Comparison of ENCODE assay signal across 23 cellular contexts in the genomic region with DNA sequence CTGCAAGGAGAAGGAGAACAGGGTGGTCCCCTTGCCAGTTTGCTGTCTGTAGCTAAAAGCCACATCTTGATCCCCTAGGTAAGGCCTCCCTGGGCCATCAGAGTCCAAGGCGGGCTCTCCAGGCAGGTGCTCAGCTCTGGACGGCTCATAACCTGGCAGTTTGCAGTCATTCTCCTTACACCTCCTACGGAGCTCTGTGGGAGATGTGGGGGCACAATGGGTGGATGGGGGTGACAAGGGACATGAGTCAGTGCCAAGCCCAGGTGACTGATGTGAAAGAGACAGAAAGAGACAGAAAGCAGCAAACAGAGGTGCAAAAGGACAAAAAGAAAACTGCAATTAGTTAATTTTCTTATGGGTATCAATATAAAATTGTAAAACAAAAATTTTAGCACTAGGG.
A peak's percentile ranks its signal among the peaks of the same experiment; 100 is the strongest.
DNase-seq lines count a peak whose midpoint lies in the region; TF ChIP-seq lines count a peak whose summit lies in the region.
"Had no signal": no experiment of that assay in that cellular context is flagged by ENCODE, and none has a peak within 500 bp of the region (broad histone marks: within the 10 kb centered on the region; RNA-seq: fewer than 3 reads in every experiment).

No MANE protein-coding gene starts in this region.

- TF ChIP-seq CTCF in dorsolateral prefrontal cortex (IDR thresholded peaks at IDR 0.05 in 54 of 56, conservative IDR thresholded peaks at IDR 0.05 in 2 of 56; ENCODE audit: low read depth in 1 of 56, partially characterized antibody in 56 of 56), result no peak
- TF ChIP-seq CTCF in neural progenitor cell (IDR thresholded peaks at IDR 0.05), result no peak
- TF ChIP-seq CTCF in spleen (IDR thresholded peaks at IDR 0.05 in 8 of 11, conservative IDR thresholded peaks at IDR 0.05 in 3 of 11), result no peak
- no peak for TF ChIP-seq CTCF in Peyer's patch (IDR thresholded peaks at IDR 0.05)

- H4K20me1 ChIP-seq in neural progenitor cell (ENCODE audit: low read depth), result no peaks in the 10 kb centered on the region
- H4K20me1 ChIP-seq: BLaER1 treated with 17β-estradiol and CSF1 and Interleukin-3, amounts not matched to agents 10 nM and 100 nM had no signal

- DNase-seq in dorsolateral prefrontal cortex, result no peak
- no peak for DNase-seq in neural progenitor cell (ENCODE audit: low spot score)
- no peak for DNase-seq in substantia nigra (lab: John Stamatoyannopoulos, UW)
- no peak for DNase-seq in spleen
- DNase-seq in Peyer's patch, result no peak
- DNase-seq in NCI-H2081 treated with DMSO at 0.1 percent for 48 hours (lab: John Stamatoyannopoulos, UW), result no peak
- no peak for DNase-seq in D341Med (ENCODE audit: low spot score)
- DNase-seq: 8988T; ACHN; AML-193; BE2C; CD4-positive, alpha-beta T cell; CD8-positive, alpha-beta memory T cell; DMS53; DMS79 treated with DMSO at 0.1 percent for 48 hours; GF-D8; GM23248; H7; HCEC 1CT had no signal

- H3K4me3 ChIP-seq in dorsolateral prefrontal cortex (peak overlapping the region in 1 of 59 donors; percentile 68), neural progenitor cell (no peak overlapping the region), spleen (no peak overlapping the region), Peyer's patch (no peak overlapping the region)
- H3K4me3 ChIP-seq: A549; BLaER1 treated with 17β-estradiol and CSF1 and Interleukin-3, amounts not matched to agents 10 nM and 100 nM; GM23248 had no signal

- H3K9me3 Mint-ChIP-seq in neural progenitor cell, result no peaks in the 10 kb centered on the region
- H3K9me3 Mint-ChIP-seq: CD4-positive, alpha-beta T cell; CD8-positive, alpha-beta memory T cell had no signal

- no peak overlapping the region for H3K4me2 ChIP-seq in neural progenitor cell
- H3K4me2 ChIP-seq: A549 had no signal

- H3K27ac Mint-ChIP-seq in neural progenitor cell, result peak overlapping the region; percentile 91
- H3K27ac Mint-ChIP-seq: CD4-positive, alpha-beta T cell; CD8-positive, alpha-beta memory T cell had no signal

- H3K4me1 Mint-ChIP-seq in neural progenitor cell, result peaks cover 36% of the 10 kb centered on the region
- H3K4me1 Mint-ChIP-seq: CD8-positive, alpha-beta memory T cell had no signal

- H3K36me3 ChIP-seq in neural progenitor cell (no peaks in the 10 kb centered on the region), spleen (no peaks in the 10 kb centered on the region), Peyer's patch (peaks cover 0 to 15% (median 0%) of the 10 kb centered on the region in 3 donors)
- H3K36me3 ChIP-seq: BE2C had no signal

- no peaks in the 10 kb centered on the region for H3K79me2 ChIP-seq in neural progenitor cell (ENCODE audit: low read depth)

- H3K9ac ChIP-seq in neural progenitor cell, result no peak overlapping the region
- H3K9ac ChIP-seq: GM23248 had no signal

- intact Hi-C loops in dorsolateral prefrontal cortex (cut with DNase I) (loop anchor here (5.0 to 10.0 kb wide), 3 partner anchors 119 to 179 kb away; a partner anchor contains a TSS), spleen (cut with DNase I; ENCODE audit: low total_unique reads) (no loop called here)

- H3K36me3 Mint-ChIP-seq in neural progenitor cell, result no peaks in the 10 kb centered on the region
- H3K36me3 Mint-ChIP-seq: CD8-positive, alpha-beta memory T cell had no signal

- H3K27ac ChIP-seq in angular gyrus (ENCODE audit: low read depth, low read length) (peak overlapping the region; percentile 82), dorsolateral prefrontal cortex (peak overlapping the region in 55 of 59 donors; percentile 1 to 97 (median 89)), neural progenitor cell (no peak overlapping the region), substantia nigra (ENCODE audit: low read depth, low read length, poor library complexity, severe bottlenecking) (peak overlapping the region; percentile 88), spleen (no peak overlapping the region), Peyer's patch (no peak overlapping the region)
- H3K27ac ChIP-seq: A549, GM23248 had no signal

- H3K4me1 ChIP-seq in neural progenitor cell (peaks cover 24% of the 10 kb centered on the region), spleen (no peaks in the 10 kb centered on the region), Peyer's patch (no peaks in the 10 kb centered on the region)
- H3K4me1 ChIP-seq: A549, BE2C had no signal

- H3F3A ChIP-seq in neural progenitor cell (ENCODE audit: low read depth), result peaks cover 10% of the 10 kb centered on the region

- no peaks in the 10 kb centered on the region for H3K9me3 ChIP-seq in neural progenitor cell (ENCODE audit: low read depth)
- no peaks in the 10 kb centered on the region for H3K9me3 ChIP-seq in spleen
- H3K9me3 ChIP-seq in Peyer's patch, result no peaks in the 10 kb centered on the region
- H3K9me3 ChIP-seq: A549; BE2C; BLaER1 treated with 17β-estradiol and CSF1 and Interleukin-3, amounts not matched to agents 10 nM and 100 nM had no signal

- H2AFZ ChIP-seq in neural progenitor cell (replicated peaks), result no peak overlapping the region
- H2AFZ ChIP-seq: GM23248 had no signal

- whole genome bisulfite sequencing in spleen, 5 donors, result 76 to 91% (median 83%) methylated on average over 3 of the region's 3 CpGs

- H3K4me3 Mint-ChIP-seq in neural progenitor cell, result no peak overlapping the region
- H3K4me3 Mint-ChIP-seq: CD14-positive monocyte; CD4-positive, alpha-beta T cell; CD8-positive, alpha-beta memory T cell had no signal

- H3K27me3 ChIP-seq in dorsolateral prefrontal cortex, result no peaks in the 10 kb centered on the region
- no peaks in the 10 kb centered on the region for H3K27me3 ChIP-seq in neural progenitor cell
- H3K27me3 ChIP-seq in spleen (replicated peaks in 1 of 7), result no peaks in the 10 kb centered on the region
- H3K27me3 ChIP-seq in Peyer's patch, result no peaks in the 10 kb centered on the region
- H3K27me3 ChIP-seq: BE2C; BLaER1 treated with 17β-estradiol and CSF1 and Interleukin-3, amounts not matched to agents 10 nM and 100 nM had no signal

- H3K27me3 Mint-ChIP-seq in neural progenitor cell (ENCODE audit: insufficient read depth, low read depth), result no peaks in the 10 kb centered on the region

- TF ChIP-seq POLR2A in spleen (IDR thresholded peaks at IDR 0.05) (no peak), Peyer's patch (IDR thresholded peaks at IDR 0.05) (no peak)

Comparison
In these comparisons a context has a peak if more than half of its experiments do, and no peak if none do; other contexts are left out.
1. H3K27ac ChIP-seq: peak in angular gyrus (single experiment), dorsolateral prefrontal cortex (55 of 59) and substantia nigra (single experiment); none in neural progenitor cell (single experiment), spleen (0 of 8) and Peyer's patch (0 of 4).